In genomic region chr12:1591029-1591428, GRCh38 we compare ENCODE assay signal across 8 cellular contexts. TPM values are rescaled to one million over a fixed set of nuclear protein-coding genes. Genes with fewer than 3 reads are reported as not detected.
DNase-seq lines count a peak whose midpoint lies in the region; ATAC-seq, FAIRE-seq and TF ChIP-seq lines count a peak whose summit lies in the region.

No MANE protein-coding gene starts in this region.

- H3K9me3 ChIP-seq in CD8-positive, alpha-beta T cell (ENCODE audit: low read length) = no peaks in the 10 kb centered on the region
- H3K9me3 ChIP-seq in MM.1S (replicated peaks; ENCODE audit: insufficient read depth, low read length) (no peaks in the 10 kb centered on the region), astrocyte (ENCODE audit: insufficient read depth, low read depth, low read length) (no peaks in the 10 kb centered on the region)

- peak; percentile 24 for ATAC-seq in CD8-positive, alpha-beta T cell

- H3K9me2 ChIP-seq in MM.1S (replicated peaks; ENCODE audit: insufficient read depth, low read length) = no peaks in the 10 kb centered on the region

- H3F3A ChIP-seq in MM.1S (ENCODE audit: insufficient read depth, low read length) = peaks cover 42% of the 10 kb centered on the region

- H3K4me1 Mint-ChIP-seq in CD8-positive, alpha-beta T cell (ENCODE audit: low read depth) = peaks cover 70% of the 10 kb centered on the region
- H3K4me1 Mint-ChIP-seq in astrocyte (ENCODE audit: low read depth, unreplicated experiment) = peaks cover 46% of the 10 kb centered on the region

- H3K79me2 ChIP-seq in MM.1S (ENCODE audit: low read length) (peaks cover 88% of the 10 kb centered on the region), astrocyte (ENCODE audit: insufficient read depth, low read length) (peaks cover 78% of the 10 kb centered on the region)

- no peaks in the 10 kb centered on the region for H3K36me3 ChIP-seq in CD8-positive, alpha-beta T cell (ENCODE audit: insufficient read depth, low read length)
- H3K36me3 ChIP-seq in MM.1S (replicated peaks; ENCODE audit: insufficient read depth, low read length) = no peaks in the 10 kb centered on the region
- no peaks in the 10 kb centered on the region for H3K36me3 ChIP-seq in astrocyte (ENCODE audit: insufficient read depth, low read length)

- POLR2A ChIA-PET in CD8-positive, alpha-beta T cell (lab: Charles Lee) = no interaction called here

- peaks cover 55% of the 10 kb centered on the region for H3K4me1 ChIP-seq in CD8-positive, alpha-beta T cell (ENCODE audit: insufficient read depth, low read length)
- H3K4me1 ChIP-seq in MM.1S (ENCODE audit: low read length) (peaks cover 40% of the 10 kb centered on the region), astrocyte (ENCODE audit: insufficient read depth, low read length) (peaks cover 64% of the 10 kb centered on the region)

- no peak overlapping the region for H3K9ac ChIP-seq in MM.1S (ENCODE audit: low read length)
- peak overlapping the region; percentile 67 for H3K9ac ChIP-seq in astrocyte (ENCODE audit: low read length)

- H3K4me3 ChIP-seq in CD8-positive, alpha-beta T cell (ENCODE audit: low read depth, low read length) = no peak overlapping the region
- H3K4me3 ChIP-seq in MM.1S (ENCODE audit: low read length) = 0 out of 2 replicates have a peak overlapping the region, but pooled peaks have one; percentile 1
- H3K4me3 ChIP-seq in astrocyte (ENCODE audit: insufficient read depth, low read depth, low read length) = peak overlapping the region; percentile 56

- H3K27me3 ChIP-seq in CD8-positive, alpha-beta T cell (ENCODE audit: insufficient read depth, low read length) = no peaks in the 10 kb centered on the region
- H3K27me3 ChIP-seq in MM.1S (replicated peaks; ENCODE audit: insufficient read depth, low read length) (no peaks in the 10 kb centered on the region), astrocyte (ENCODE audit: insufficient read depth, low read length) (no peaks in the 10 kb centered on the region)

- CTCF ChIA-PET in CD8-positive, alpha-beta T cell (lab: Charles Lee) = interaction anchor here (1.5 to 4.4 kb wide), 5 partner anchors 8 to 473 kb away, joined by 4 to 40 read pairs (median 25); no protein-coding TSS in a partner anchor

- peaks cover 29% of the 10 kb centered on the region for H4K20me1 ChIP-seq in MM.1S (ENCODE audit: insufficient read depth, low read length)
- H4K20me1 ChIP-seq in astrocyte (ENCODE audit: insufficient read depth, low read length) = peaks cover 54% of the 10 kb centered on the region

- no peaks in the 10 kb centered on the region for H3K9me3 Mint-ChIP-seq in CD8-positive, alpha-beta T cell
- H3K9me3 Mint-ChIP-seq in astrocyte (ENCODE audit: unreplicated experiment) = no peaks in the 10 kb centered on the region

- intact Hi-C loops in CD8-positive, alpha-beta T cell (cut with DNase I, micrococcal nuclease) = loop anchor here (5.0 to 10.0 kb wide), 12 partner anchors 59 to 1206 kb away; partner anchors contain the start of genes RAD52 (in 2 of the 2), WNK1 (in 2 of the 2), B4GALNT3 (in 1 of the 2) and CCDC77 (in 1 of the 2)

- H3K4me2 ChIP-seq in MM.1S (ENCODE audit: low read depth, low read length) = peak overlapping the region; percentile 92
- peak overlapping the region; percentile 98 for H3K4me2 ChIP-seq in astrocyte (ENCODE audit: low read length)

- no peaks in the 10 kb centered on the region for H3K27me3 Mint-ChIP-seq in CD8-positive, alpha-beta T cell (ENCODE audit: low read depth)
- no peaks in the 10 kb centered on the region for H3K27me3 Mint-ChIP-seq in astrocyte (ENCODE audit: low read depth, unreplicated experiment)

- peak overlapping the region; percentile 92 for H3K4me3 Mint-ChIP-seq in CD8-positive, alpha-beta T cell
- H3K4me3 Mint-ChIP-seq in astrocyte (ENCODE audit: unreplicated experiment) = peak overlapping the region; percentile 86

- peak in 3 of 7 experiments; percentile 36 to 64 (median 49) for DNase-seq in CD8-positive, alpha-beta T cell
- peak; percentile 63 for DNase-seq in MM.1S
- no peak for DNase-seq in astrocyte (ENCODE audit: low read depth)
- peak; percentile 35 to 64 for DNase-seq in lung microvascular endothelial cell (ENCODE audit: low read depth in 2 of 2)
- no peak for DNase-seq in amniotic stem cell (lab: John Stamatoyannopoulos, UW)
- DNase-seq in nucleus accumbens (lab: John Stamatoyannopoulos, UW) = no peak
- DNase-seq in NCI-H1694 treated with DMSO at 0.1 percent for 48 hours (lab: John Stamatoyannopoulos, UW) = no peak
- DNase-seq in NCI-H187 (lab: John Stamatoyannopoulos, UW) = no peak

- H2AFZ ChIP-seq in MM.1S (ENCODE audit: low read length) = no peak overlapping the region
- no peak overlapping the region for H2AFZ ChIP-seq in astrocyte (ENCODE audit: low read depth, low read length)

- no peak for FAIRE-seq in astrocyte (lab: Jason Lieb, UNC)

- peak; percentile 48 for TF ChIP-seq CTCF in CD8-positive, alpha-beta T cell (IDR thresholded peaks at IDR 0.05)
- TF ChIP-seq CTCF in MM.1S (IDR thresholded peaks at IDR 0.05; ENCODE audit: low read length) = no peak
- no peak for TF ChIP-seq CTCF in astrocyte (IDR thresholded peaks at IDR 0.05; ENCODE audit: insufficient read depth, low read depth, low read length)

- H3K27ac ChIP-seq in CD8-positive, alpha-beta T cell (ENCODE audit: low read depth, low read length) = no peak overlapping the region
- H3K27ac ChIP-seq in MM.1S (ENCODE audit: low read length) (no peak overlapping the region), astrocyte (ENCODE audit: low read depth, low read length) (peak overlapping the region; percentile 50)

- H3K27ac Mint-ChIP-seq in CD8-positive, alpha-beta T cell = peak overlapping the region; percentile 61
- peak overlapping the region; percentile 78 for H3K27ac Mint-ChIP-seq in astrocyte (ENCODE audit: unreplicated experiment)

- H3K36me3 Mint-ChIP-seq in CD8-positive, alpha-beta T cell = peaks cover 40% of the 10 kb centered on the region
- peaks cover 2% of the 10 kb centered on the region for H3K36me3 Mint-ChIP-seq in astrocyte (ENCODE audit: low read depth, unreplicated experiment)

RNA-seq across cellular contexts. Expression of gene FBXL14, which starts 3.4 kb away (rescaled TPM):
- 10 to 100 TPM; 28.1 to 30.5 TPM for total RNA-seq in CD8-positive, alpha-beta T cell
- total RNA-seq in astrocyte (9.2 and 9.8 TPM in 2 replicates), lung microvascular endothelial cell (10.2 and 15.5 TPM in 2 replicates)

RNA-seq across cellular contexts. Expression of gene WNT5B, which starts 38.0 kb away (rescaled TPM):
- not detected for total RNA-seq in CD8-positive, alpha-beta T cell
- total RNA-seq in astrocyte (110 TPM in 2 replicates), lung microvascular endothelial cell (0.20 and 0.22 TPM in 2 replicates)

Comparison
In these comparisons a context has a peak if more than half of its experiments do, and no peak if none do; other contexts are left out.
1. DNase-seq: peak in MM.1S (single experiment) and lung microvascular endothelial cell (2 of 2); none in astrocyte (single experiment), amniotic stem cell (single experiment), nucleus accumbens (0 of 56), NCI-H1694 treated with DMSO at 0.1 percent for 48 hours (single experiment) and NCI-H187 (0 of 2).
2. RNA of gene WNT5B, which starts 38.0 kb away (total RNA-seq): 110 TPM in astrocyte; 0.20 to 0.22 TPM in lung microvascular endothelial cell and not detected in CD8-positive, alpha-beta T cell; every median in the first group is over 10 times any median in the second.